ENCODE assay signal across 1 cellular context in genomic region chr1:153434746-153435455, GRCh38.
TF ChIP-seq lines count a peak whose summit lies in the region.

No MANE protein-coding gene starts in this region.

TF ChIP-seq in K562, 482 proteins besides CTCF, POLR2A, EP300 and RAD21 (continued from another document and continues in another):
- TF ChIP-seq RCOR1 (IDR thresholded peaks at IDR 0.05; ENCODE audit: borderline replicate concordance in 1 of 2, low read depth in 2 of 2, low read length in 2 of 2) (peak; percentile 45 to 86; a peak in 3 of 4 replicates), CHD2 (IDR thresholded peaks at IDR 0.05; ENCODE audit: low read depth, low read length) (no peak), ZNF695 (CRISPR knock-in tag; IDR thresholded peaks at IDR 0.05) (no peak), CCNT2 (IDR thresholded peaks at IDR 0.05; ENCODE audit: borderline replicate concordance, extremely low read depth, insufficient read length, low read depth, low read length) (peak; percentile 40), ARID1B (IDR thresholded peaks at IDR 0.05) (peak; percentile 89), FOSL1 (tag; conservative IDR thresholded peaks at IDR 0.05) (peak; percentile 75), ZEB2 (IDR thresholded peaks at IDR 0.05) (peak; percentile 71), HDAC1 (IDR thresholded peaks at IDR 0.05) (peak in 1 of 2 experiments; percentile 49; a peak in 1 of 4 replicates), MEIS2 (IDR thresholded peaks at IDR 0.05; ENCODE audit: partially characterized antibody) (peak; percentile 55), U2AF1 (optimal IDR thresholded peaks at IDR 0.05; ENCODE audit: low read depth, low read length) (no peak), TEAD4 (IDR thresholded peaks at IDR 0.05; ENCODE audit: low read length) (peak; percentile 85; the same call in 1 of the 2 replicates), TEAD4 (CRISPR knock-in tag; IDR thresholded peaks at IDR 0.05; ENCODE audit: borderline replicate concordance) (no peak), ARID3A (IDR thresholded peaks at IDR 0.05; ENCODE audit: borderline replicate concordance, low read depth, low read length) (0 out of 2 replicates have a peak, but pooled peaks have one; percentile 48), FOXP4 (CRISPR knock-in tag; IDR thresholded peaks at IDR 0.05; ENCODE audit: borderline replicate concordance) (no peak), ZNF512 (tag; IDR thresholded peaks at IDR 0.05) (no peak), CHCHD3 (CRISPR knock-in tag; IDR thresholded peaks at IDR 0.05) (no peak), PML (IDR thresholded peaks at IDR 0.05; ENCODE audit: low read length) (peak; percentile 25; the same call in 1 of the 2 replicates), HMGN3 (IDR thresholded peaks at IDR 0.05; ENCODE audit: borderline replicate concordance, extremely low read depth, insufficient read length, low read depth, low read length) (peak; percentile 34), GATAD2A (IDR thresholded peaks at IDR 0.05) (0 out of 2 replicates have a peak, but pooled peaks have one; percentile 51), ADNP (tag; IDR thresholded peaks at IDR 0.05) (peak; percentile 94), SUPT5H (IDR thresholded peaks at IDR 0.05) (no peak), MTA2 (IDR thresholded peaks at IDR 0.05; ENCODE audit: low read depth) (peak; percentile 57), PBX2 (CRISPR knock-in tag; IDR thresholded peaks at IDR 0.05; ENCODE audit: low read depth) (no peak), PBX2 (tag; conservative IDR thresholded peaks at IDR 0.05; ENCODE audit: low read depth) (no peak), KDM1A (IDR thresholded peaks at IDR 0.05) (peak; percentile 43 to 54; a peak in 3 of 4 replicates), PHB (CRISPR knock-in tag; IDR thresholded peaks at IDR 0.05) (no peak), PHF20 (IDR thresholded peaks at IDR 0.05; ENCODE audit: partially characterized antibody) (no peak), SMARCE1 (IDR thresholded peaks at IDR 0.05) (peak; percentile 73; the same call in 1 of the 2 replicates), CBFA2T3 (IDR thresholded peaks at IDR 0.05) (peak; percentile 79), ATF1 (CRISPR knock-in tag; IDR thresholded peaks at IDR 0.05) (no peak), ATF1 (tag; IDR thresholded peaks at IDR 0.05) (0 out of 2 replicates have a peak, but pooled peaks have one; percentile 22), TAF15 (IDR thresholded peaks at IDR 0.05; ENCODE audit: low read depth, low read length) (no peak), SP1 (CRISPR knock-in tag; IDR thresholded peaks at IDR 0.05) (no peak), HCFC1 (IDR thresholded peaks at IDR 0.05; ENCODE audit: low read depth, low read length) (no peak), SAFB2 (IDR thresholded peaks at IDR 0.05; ENCODE audit: borderline replicate concordance, low read depth, low read length, severe bottlenecking) (no peak), ELF1 (tag; IDR thresholded peaks at IDR 0.05) (0 out of 2 replicates have a peak, but pooled peaks have one; percentile 14)
- TF ChIP-seq, protein P1, sequence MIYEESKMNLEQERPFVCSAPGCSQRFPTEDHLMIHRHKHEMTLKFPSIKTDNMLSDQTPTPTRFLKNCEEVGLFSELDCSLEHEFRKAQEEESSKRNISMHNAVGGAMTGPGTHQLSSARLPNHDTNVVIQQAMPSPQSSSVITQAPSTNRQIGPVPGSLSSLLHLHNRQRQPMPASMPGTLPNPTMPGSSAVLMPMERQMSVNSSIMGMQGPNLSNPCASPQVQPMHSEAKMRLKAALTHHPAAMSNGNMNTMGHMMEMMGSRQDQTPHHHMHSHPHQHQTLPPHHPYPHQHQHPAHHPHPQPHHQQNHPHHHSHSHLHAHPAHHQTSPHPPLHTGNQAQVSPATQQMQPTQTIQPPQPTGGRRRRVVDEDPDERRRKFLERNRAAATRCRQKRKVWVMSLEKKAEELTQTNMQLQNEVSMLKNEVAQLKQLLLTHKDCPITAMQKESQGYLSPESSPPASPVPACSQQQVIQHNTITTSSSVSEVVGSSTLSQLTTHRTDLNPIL (CRISPR knock-in tag; IDR thresholded peaks at IDR 0.05), result no peak
- TF ChIP-seq, protein P2, sequence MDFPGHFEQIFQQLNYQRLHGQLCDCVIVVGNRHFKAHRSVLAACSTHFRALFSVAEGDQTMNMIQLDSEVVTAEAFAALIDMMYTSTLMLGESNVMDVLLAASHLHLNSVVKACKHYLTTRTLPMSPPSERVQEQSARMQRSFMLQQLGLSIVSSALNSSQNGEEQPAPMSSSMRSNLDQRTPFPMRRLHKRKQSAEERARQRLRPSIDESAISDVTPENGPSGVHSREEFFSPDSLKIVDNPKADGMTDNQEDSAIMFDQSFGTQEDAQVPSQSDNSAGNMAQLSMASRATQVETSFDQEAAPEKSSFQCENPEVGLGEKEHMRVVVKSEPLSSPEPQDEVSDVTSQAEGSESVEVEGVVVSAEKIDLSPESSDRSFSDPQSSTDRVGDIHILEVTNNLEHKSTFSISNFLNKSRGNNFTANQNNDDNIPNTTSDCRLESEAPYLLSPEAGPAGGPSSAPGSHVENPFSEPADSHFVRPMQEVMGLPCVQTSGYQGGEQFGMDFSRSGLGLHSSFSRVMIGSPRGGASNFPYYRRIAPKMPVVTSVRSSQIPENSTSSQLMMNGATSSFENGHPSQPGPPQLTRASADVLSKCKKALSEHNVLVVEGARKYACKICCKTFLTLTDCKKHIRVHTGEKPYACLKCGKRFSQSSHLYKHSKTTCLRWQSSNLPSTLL (IDR thresholded peaks at IDR 0.05), result 0 out of 2 replicates have a peak, but pooled peaks have one; percentile 33
- TF ChIP-seq, protein P3, sequence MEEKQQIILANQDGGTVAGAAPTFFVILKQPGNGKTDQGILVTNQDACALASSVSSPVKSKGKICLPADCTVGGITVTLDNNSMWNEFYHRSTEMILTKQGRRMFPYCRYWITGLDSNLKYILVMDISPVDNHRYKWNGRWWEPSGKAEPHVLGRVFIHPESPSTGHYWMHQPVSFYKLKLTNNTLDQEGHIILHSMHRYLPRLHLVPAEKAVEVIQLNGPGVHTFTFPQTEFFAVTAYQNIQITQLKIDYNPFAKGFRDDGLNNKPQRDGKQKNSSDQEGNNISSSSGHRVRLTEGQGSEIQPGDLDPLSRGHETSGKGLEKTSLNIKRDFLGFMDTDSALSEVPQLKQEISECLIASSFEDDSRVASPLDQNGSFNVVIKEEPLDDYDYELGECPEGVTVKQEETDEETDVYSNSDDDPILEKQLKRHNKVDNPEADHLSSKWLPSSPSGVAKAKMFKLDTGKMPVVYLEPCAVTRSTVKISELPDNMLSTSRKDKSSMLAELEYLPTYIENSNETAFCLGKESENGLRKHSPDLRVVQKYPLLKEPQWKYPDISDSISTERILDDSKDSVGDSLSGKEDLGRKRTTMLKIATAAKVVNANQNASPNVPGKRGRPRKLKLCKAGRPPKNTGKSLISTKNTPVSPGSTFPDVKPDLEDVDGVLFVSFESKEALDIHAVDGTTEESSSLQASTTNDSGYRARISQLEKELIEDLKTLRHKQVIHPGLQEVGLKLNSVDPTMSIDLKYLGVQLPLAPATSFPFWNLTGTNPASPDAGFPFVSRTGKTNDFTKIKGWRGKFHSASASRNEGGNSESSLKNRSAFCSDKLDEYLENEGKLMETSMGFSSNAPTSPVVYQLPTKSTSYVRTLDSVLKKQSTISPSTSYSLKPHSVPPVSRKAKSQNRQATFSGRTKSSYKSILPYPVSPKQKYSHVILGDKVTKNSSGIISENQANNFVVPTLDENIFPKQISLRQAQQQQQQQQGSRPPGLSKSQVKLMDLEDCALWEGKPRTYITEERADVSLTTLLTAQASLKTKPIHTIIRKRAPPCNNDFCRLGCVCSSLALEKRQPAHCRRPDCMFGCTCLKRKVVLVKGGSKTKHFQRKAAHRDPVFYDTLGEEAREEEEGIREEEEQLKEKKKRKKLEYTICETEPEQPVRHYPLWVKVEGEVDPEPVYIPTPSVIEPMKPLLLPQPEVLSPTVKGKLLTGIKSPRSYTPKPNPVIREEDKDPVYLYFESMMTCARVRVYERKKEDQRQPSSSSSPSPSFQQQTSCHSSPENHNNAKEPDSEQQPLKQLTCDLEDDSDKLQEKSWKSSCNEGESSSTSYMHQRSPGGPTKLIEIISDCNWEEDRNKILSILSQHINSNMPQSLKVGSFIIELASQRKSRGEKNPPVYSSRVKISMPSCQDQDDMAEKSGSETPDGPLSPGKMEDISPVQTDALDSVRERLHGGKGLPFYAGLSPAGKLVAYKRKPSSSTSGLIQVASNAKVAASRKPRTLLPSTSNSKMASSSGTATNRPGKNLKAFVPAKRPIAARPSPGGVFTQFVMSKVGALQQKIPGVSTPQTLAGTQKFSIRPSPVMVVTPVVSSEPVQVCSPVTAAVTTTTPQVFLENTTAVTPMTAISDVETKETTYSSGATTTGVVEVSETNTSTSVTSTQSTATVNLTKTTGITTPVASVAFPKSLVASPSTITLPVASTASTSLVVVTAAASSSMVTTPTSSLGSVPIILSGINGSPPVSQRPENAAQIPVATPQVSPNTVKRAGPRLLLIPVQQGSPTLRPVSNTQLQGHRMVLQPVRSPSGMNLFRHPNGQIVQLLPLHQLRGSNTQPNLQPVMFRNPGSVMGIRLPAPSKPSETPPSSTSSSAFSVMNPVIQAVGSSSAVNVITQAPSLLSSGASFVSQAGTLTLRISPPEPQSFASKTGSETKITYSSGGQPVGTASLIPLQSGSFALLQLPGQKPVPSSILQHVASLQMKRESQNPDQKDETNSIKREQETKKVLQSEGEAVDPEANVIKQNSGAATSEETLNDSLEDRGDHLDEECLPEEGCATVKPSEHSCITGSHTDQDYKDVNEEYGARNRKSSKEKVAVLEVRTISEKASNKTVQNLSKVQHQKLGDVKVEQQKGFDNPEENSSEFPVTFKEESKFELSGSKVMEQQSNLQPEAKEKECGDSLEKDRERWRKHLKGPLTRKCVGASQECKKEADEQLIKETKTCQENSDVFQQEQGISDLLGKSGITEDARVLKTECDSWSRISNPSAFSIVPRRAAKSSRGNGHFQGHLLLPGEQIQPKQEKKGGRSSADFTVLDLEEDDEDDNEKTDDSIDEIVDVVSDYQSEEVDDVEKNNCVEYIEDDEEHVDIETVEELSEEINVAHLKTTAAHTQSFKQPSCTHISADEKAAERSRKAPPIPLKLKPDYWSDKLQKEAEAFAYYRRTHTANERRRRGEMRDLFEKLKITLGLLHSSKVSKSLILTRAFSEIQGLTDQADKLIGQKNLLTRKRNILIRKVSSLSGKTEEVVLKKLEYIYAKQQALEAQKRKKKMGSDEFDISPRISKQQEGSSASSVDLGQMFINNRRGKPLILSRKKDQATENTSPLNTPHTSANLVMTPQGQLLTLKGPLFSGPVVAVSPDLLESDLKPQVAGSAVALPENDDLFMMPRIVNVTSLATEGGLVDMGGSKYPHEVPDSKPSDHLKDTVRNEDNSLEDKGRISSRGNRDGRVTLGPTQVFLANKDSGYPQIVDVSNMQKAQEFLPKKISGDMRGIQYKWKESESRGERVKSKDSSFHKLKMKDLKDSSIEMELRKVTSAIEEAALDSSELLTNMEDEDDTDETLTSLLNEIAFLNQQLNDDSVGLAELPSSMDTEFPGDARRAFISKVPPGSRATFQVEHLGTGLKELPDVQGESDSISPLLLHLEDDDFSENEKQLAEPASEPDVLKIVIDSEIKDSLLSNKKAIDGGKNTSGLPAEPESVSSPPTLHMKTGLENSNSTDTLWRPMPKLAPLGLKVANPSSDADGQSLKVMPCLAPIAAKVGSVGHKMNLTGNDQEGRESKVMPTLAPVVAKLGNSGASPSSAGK (IDR thresholded peaks at IDR 0.05), result no peak
